ENCODE assay signal across 9 cellular contexts in genomic region chr12:123106640-123107359, GRCh38. TPM values are rescaled to one million over a fixed set of nuclear protein-coding genes. Genes with fewer than 3 reads are reported as not detected.
DNase-seq lines count a peak whose midpoint lies in the region; ATAC-seq and TF ChIP-seq lines count a peak whose summit lies in the region.
"Had no signal": no experiment of that assay in that cellular context is flagged by ENCODE, and none has a peak within 500 bp of the region (broad histone marks: within the 10 kb centered on the region; RNA-seq: fewer than 3 reads in every experiment).

No MANE protein-coding gene starts in this region.

- no peaks in the 10 kb centered on the region for H3K27me3 ChIP-seq in GM06990 (replicated peaks; ENCODE audit: control insufficient read depth, insufficient read depth, low read length)

- no peaks in the 10 kb centered on the region for H3K9me3 Mint-ChIP-seq in neural crest cell

- ATAC-seq in omental fat pad (ENCODE audit: low FRiP score) (no peak), GM18909 (IDR thresholded peaks at IDR 0.05; ENCODE audit: poor library complexity, unreplicated experiment) (no peak)

- H3K36me3 Mint-ChIP-seq in neural crest cell (ENCODE audit: low read depth): no peaks in the 10 kb centered on the region

- H3K4me1 Mint-ChIP-seq in neural crest cell: peaks cover 48% of the 10 kb centered on the region

- H3K4me3 Mint-ChIP-seq in neural crest cell: no peak overlapping the region

- TF ChIP-seq CTCF in GM06990 (IDR thresholded peaks at IDR 0.05; ENCODE audit: insufficient read depth, low read length, poor library complexity, severe bottlenecking) (no peak), RWPE1 (conservative IDR thresholded peaks at IDR 0.05; ENCODE audit: low read depth) (no peak), neural crest cell (conservative IDR thresholded peaks at IDR 0.05) (no peak), omental fat pad (IDR thresholded peaks at IDR 0.05) (no peak)

- CTCF ChIA-PET in RWPE1 (lab: Yijun Ruan, JAX): interaction anchor here (0.6 kb wide), 2 partner anchors 64 to 784 kb away, joined by 3 to 4 read pairs; no protein-coding TSS in a partner anchor

- peak overlapping the region; percentile 40 for H3K27ac Mint-ChIP-seq in neural crest cell (ENCODE audit: unreplicated experiment)

- no peak overlapping the region for H3K4me3 ChIP-seq in GM06990 (replicated peaks; ENCODE audit: low read depth, low read length)
- H3K4me3 ChIP-seq: thoracic aorta had no signal

- H3K27me3 Mint-ChIP-seq in neural crest cell (ENCODE audit: low read depth): no peaks in the 10 kb centered on the region

- POLR2A ChIA-PET in RWPE1 (lab: Yijun Ruan, JAX; ENCODE audit: low non-redundant PET): no interaction called here

- peak; percentile 63 for DNase-seq in GM06990 (ENCODE audit: extremely low read depth, insufficient read length)
- no peak for DNase-seq in RWPE1 (ENCODE audit: low spot score)
- DNase-seq in activated gamma-delta T cell treated with anti-CD3 and anti-CD28 coated beads, Interleukin-2, amount 50 U/mL, for 16 hours (ENCODE audit: low read depth): peak; percentile 42
- no peak for DNase-seq in neural crest cell (ENCODE audit: low read depth, low spot score)
- no peak for DNase-seq in omental fat pad (ENCODE audit: low spot score)
- DNase-seq in NCI-H1436 treated with DMSO at 0.1 percent for 48 hours (lab: John Stamatoyannopoulos, UW): no peak
- no peak for DNase-seq in HT-29 (ENCODE audit: low spot score)

- peak overlapping the region; percentile 13; the same call in 1 of the 2 replicates for H3K27ac ChIP-seq in RWPE1
- H3K27ac ChIP-seq: thoracic aorta had no signal

- no peaks in the 10 kb centered on the region for H3K36me3 ChIP-seq in GM06990 (ENCODE audit: control insufficient read depth, insufficient read depth, low read length)
- H3K36me3 ChIP-seq: thoracic aorta had no signal

RNA-seq across cellular contexts. Expression of gene PITPNM2, which starts 44.1 kb away (rescaled TPM):
- total RNA-seq in neural crest cell (7.2 and 9.5 TPM in 2 replicates), omental fat pad (10 to 100 TPM in 3 of 4 donors, 1 to 10 TPM in 1; 2.8 to 19.5 (median 14.2) TPM)
- 0.99 and 1.6 TPM in 2 replicates for total RNA-seq in HT-29 (2014; rRNA removed; shearing (Covaris generic))

Comparison
In these comparisons a context has a peak if more than half of its experiments do, and no peak if none do; other contexts are left out.
1. DNase-seq: peak in GM06990 (single experiment) and activated gamma-delta T cell treated with anti-CD3 and anti-CD28 coated beads, Interleukin-2, amount 50 U/mL, for 16 hours (single experiment); none in RWPE1 (single experiment), neural crest cell (single experiment), omental fat pad (single experiment), NCI-H1436 treated with DMSO at 0.1 percent for 48 hours (single experiment) and HT-29 (single experiment).